Comparison of ENCODE assay signal across 6 cellular contexts in genomic region chr1:26112407-26112775, GRCh38. TPM values are rescaled to one million over a fixed set of nuclear protein-coding genes. Genes with fewer than 3 reads are reported as not detected.
DNase-seq lines count a peak whose midpoint lies in the region; ATAC-seq and TF ChIP-seq lines count a peak whose summit lies in the region.

No MANE protein-coding gene starts in this region.

- peak overlapping the region; percentile 85 to 97 (median 92) for H3K4me3 Mint-ChIP-seq in CD8-positive, alpha-beta memory T cell
- H3K4me3 Mint-ChIP-seq in activated T-helper 2 cell treated with anti-CD3 and anti-CD28 coated beads, Interferon-gamma antibody, Interleukin-2, Interleukin-4, amounts not matched to agents 10 μg/mL and 5 μg/mL and 100 μg/mL, durations not matched to agents 14 hours and 24 hours and 36 hours (ENCODE audit: low read depth) = peak overlapping the region; percentile 96
- H3K4me3 Mint-ChIP-seq in mesothelial cell of epicardium = peak overlapping the region; percentile 91

- peaks cover 15% of the 10 kb centered on the region for H3K36me3 ChIP-seq in CD8-positive, alpha-beta memory T cell (ENCODE audit: insufficient read depth, low read length)

- peak overlapping the region; percentile 42 to 94 (median 84) for H3K27ac Mint-ChIP-seq in CD8-positive, alpha-beta memory T cell
- peak overlapping the region; percentile 91 for H3K27ac Mint-ChIP-seq in activated T-helper 2 cell treated with anti-CD3 and anti-CD28 coated beads, Interferon-gamma antibody, Interleukin-2, Interleukin-4, amounts not matched to agents 10 μg/mL and 5 μg/mL and 100 μg/mL, durations not matched to agents 14 hours and 24 hours and 36 hours
- H3K27ac Mint-ChIP-seq in mesothelial cell of epicardium = peak overlapping the region; percentile 97

- no peak for DNase-seq in CD8-positive, alpha-beta memory T cell
- no peak for DNase-seq in activated T-helper 2 cell treated with anti-CD3 and anti-CD28 coated beads, Interferon-gamma antibody, Interleukin-2, Interleukin-4, amounts not matched to agents 10 μg/mL and 5 μg/mL and 100 μg/mL, durations not matched to agents 14 hours and 24 hours and 36 hours (ENCODE audit: low spot score)
- DNase-seq in mesothelial cell of epicardium (ENCODE audit: low spot score in 2 of 2, unreplicated experiment in 2 of 2) = no peak
- DNase-seq in KG1 (lab: John Stamatoyannopoulos, UW) = no peak
- no peak for DNase-seq in NCI-H1436 (lab: John Stamatoyannopoulos, UW)

- peak overlapping the region; percentile 85 for H3K27ac ChIP-seq in CD8-positive, alpha-beta memory T cell (ENCODE audit: low read depth, low read length)

- intact Hi-C loops in activated T-helper 2 cell treated with anti-CD3 and anti-CD28 coated beads, Interferon-gamma antibody, Interleukin-2, Interleukin-4, amounts not matched to agents 10 μg/mL and 5 μg/mL and 100 μg/mL, durations not matched to agents 14 hours and 24 hours and 36 hours (cut with micrococcal nuclease) = no loop called here

- no peaks in the 10 kb centered on the region for H3K9me3 ChIP-seq in CD8-positive, alpha-beta memory T cell (ENCODE audit: low read length)

- TF ChIP-seq CTCF in mesothelial cell of epicardium (IDR thresholded peaks at IDR 0.05; ENCODE audit: unreplicated experiment) = no peak

- H3K9me3 Mint-ChIP-seq in CD8-positive, alpha-beta memory T cell = no peaks in the 10 kb centered on the region
- H3K9me3 Mint-ChIP-seq in activated T-helper 2 cell treated with anti-CD3 and anti-CD28 coated beads, Interferon-gamma antibody, Interleukin-2, Interleukin-4, amounts not matched to agents 10 μg/mL and 5 μg/mL and 100 μg/mL, durations not matched to agents 14 hours and 24 hours and 36 hours = no peaks in the 10 kb centered on the region
- no peaks in the 10 kb centered on the region for H3K9me3 Mint-ChIP-seq in mesothelial cell of epicardium

- H3K36me3 Mint-ChIP-seq in CD8-positive, alpha-beta memory T cell = peaks cover 0 to 34% (median 5%) of the 10 kb centered on the region in 3 donors
- H3K36me3 Mint-ChIP-seq in activated T-helper 2 cell treated with anti-CD3 and anti-CD28 coated beads, Interferon-gamma antibody, Interleukin-2, Interleukin-4, amounts not matched to agents 10 μg/mL and 5 μg/mL and 100 μg/mL, durations not matched to agents 14 hours and 24 hours and 36 hours (ENCODE audit: low read depth) = peaks cover 20% of the 10 kb centered on the region
- peaks cover 8% of the 10 kb centered on the region for H3K36me3 Mint-ChIP-seq in mesothelial cell of epicardium

- peaks cover 26% of the 10 kb centered on the region for H3K4me1 ChIP-seq in CD8-positive, alpha-beta memory T cell (ENCODE audit: insufficient read depth, low read length)

- H3K4me3 ChIP-seq in CD8-positive, alpha-beta memory T cell (ENCODE audit: low read length) = peak overlapping the region; percentile 89

- no peaks in the 10 kb centered on the region for H3K27me3 Mint-ChIP-seq in CD8-positive, alpha-beta memory T cell
- no peaks in the 10 kb centered on the region for H3K27me3 Mint-ChIP-seq in activated T-helper 2 cell treated with anti-CD3 and anti-CD28 coated beads, Interferon-gamma antibody, Interleukin-2, Interleukin-4, amounts not matched to agents 10 μg/mL and 5 μg/mL and 100 μg/mL, durations not matched to agents 14 hours and 24 hours and 36 hours (ENCODE audit: low read depth)
- no peaks in the 10 kb centered on the region for H3K27me3 Mint-ChIP-seq in mesothelial cell of epicardium (ENCODE audit: low read depth)

- ATAC-seq in HG03064 (IDR thresholded peaks at IDR 0.05; ENCODE audit: low read depth, unreplicated experiment) = peak; percentile 5

- peaks cover 22 to 41% (median 36%) of the 10 kb centered on the region in 3 donors for H3K4me1 Mint-ChIP-seq in CD8-positive, alpha-beta memory T cell
- H3K4me1 Mint-ChIP-seq in activated T-helper 2 cell treated with anti-CD3 and anti-CD28 coated beads, Interferon-gamma antibody, Interleukin-2, Interleukin-4, amounts not matched to agents 10 μg/mL and 5 μg/mL and 100 μg/mL, durations not matched to agents 14 hours and 24 hours and 36 hours (ENCODE audit: low read depth) = peaks cover 29% of the 10 kb centered on the region
- H3K4me1 Mint-ChIP-seq in mesothelial cell of epicardium = peaks cover 25% of the 10 kb centered on the region

- CTCF ChIA-PET in CD8-positive, alpha-beta memory T cell (lab: Charles Lee) = interaction anchor here (1.2 to 10.0 kb wide), 5 partner anchors 9 to 121 kb away, joined by 4 to 122 read pairs (median 5); partner anchors contain the start of genes CEP85 and ZNF593

- POLR2A ChIA-PET in CD8-positive, alpha-beta memory T cell (lab: Charles Lee) = interaction anchor here (1.4 to 1.7 kb wide), 2 partner anchors 15 to 880 kb away, joined by 4 to 9 read pairs; partner anchors contain the start of gene SYF2

- H3K27me3 ChIP-seq in CD8-positive, alpha-beta memory T cell (ENCODE audit: insufficient read depth, low read length, poor library complexity, severe bottlenecking) = no peaks in the 10 kb centered on the region

RNA-seq across cellular contexts. Expression of gene PDIK1L, which starts 0.8 kb away (rescaled TPM):
- total RNA-seq in CD8-positive, alpha-beta memory T cell = 10 to 100 TPM; 14.5 to 14.6 TPM
- polyA plus RNA-seq in CD8-positive, alpha-beta memory T cell = 4.2 TPM
- total RNA-seq in activated T-helper 2 cell treated with anti-CD3 and anti-CD28 coated beads, Interferon-gamma antibody, Interleukin-2, Interleukin-4, amounts not matched to agents 10 μg/mL and 5 μg/mL and 100 μg/mL, durations not matched to agents 14 hours and 24 hours and 36 hours = 15.2 and 17.2 TPM in 2 replicates
- 18.3 to 19.4 TPM (median 19.1 TPM) in 3 replicates for total RNA-seq in mesothelial cell of epicardium

RNA-seq across cellular contexts. Expression of gene TRIM63, which starts 45.0 kb away (rescaled TPM):
- not detected for total RNA-seq in CD8-positive, alpha-beta memory T cell
- not detected for polyA plus RNA-seq in CD8-positive, alpha-beta memory T cell
- total RNA-seq in activated T-helper 2 cell treated with anti-CD3 and anti-CD28 coated beads, Interferon-gamma antibody, Interleukin-2, Interleukin-4, amounts not matched to agents 10 μg/mL and 5 μg/mL and 100 μg/mL, durations not matched to agents 14 hours and 24 hours and 36 hours = not detected in 2 replicates
- 1.4 to 1.9 TPM (median 1.7 TPM) in 3 replicates for total RNA-seq in mesothelial cell of epicardium

RNA-seq across cellular contexts. Expression of gene FAM110D, which starts 46.5 kb away (rescaled TPM):
- total RNA-seq in CD8-positive, alpha-beta memory T cell = not detected
- not detected for polyA plus RNA-seq in CD8-positive, alpha-beta memory T cell
- 0.07 TPM in 1 of 2 replicates, not detected in the other for total RNA-seq in activated T-helper 2 cell treated with anti-CD3 and anti-CD28 coated beads, Interferon-gamma antibody, Interleukin-2, Interleukin-4, amounts not matched to agents 10 μg/mL and 5 μg/mL and 100 μg/mL, durations not matched to agents 14 hours and 24 hours and 36 hours
- 0.58 to 0.84 TPM (median 0.69 TPM) in 3 replicates for total RNA-seq in mesothelial cell of epicardium

RNA-seq across cellular contexts. Expression of gene C1orf232, which starts 56.4 kb away (rescaled TPM):
- total RNA-seq in CD8-positive, alpha-beta memory T cell = not detected
- not detected for polyA plus RNA-seq in CD8-positive, alpha-beta memory T cell
- not detected in 2 replicates for total RNA-seq in activated T-helper 2 cell treated with anti-CD3 and anti-CD28 coated beads, Interferon-gamma antibody, Interleukin-2, Interleukin-4, amounts not matched to agents 10 μg/mL and 5 μg/mL and 100 μg/mL, durations not matched to agents 14 hours and 24 hours and 36 hours
- total RNA-seq in mesothelial cell of epicardium = not detected in 3 replicates

RNA-seq across cellular contexts. Expression of gene ZNF593, which starts 57.3 kb away (rescaled TPM):
- 10 to 100 TPM; 86.4 to 87.9 TPM for total RNA-seq in CD8-positive, alpha-beta memory T cell
- polyA plus RNA-seq in CD8-positive, alpha-beta memory T cell = 26.2 TPM
- 57.5 and 65.0 TPM in 2 replicates for total RNA-seq in activated T-helper 2 cell treated with anti-CD3 and anti-CD28 coated beads, Interferon-gamma antibody, Interleukin-2, Interleukin-4, amounts not matched to agents 10 μg/mL and 5 μg/mL and 100 μg/mL, durations not matched to agents 14 hours and 24 hours and 36 hours
- 27.1 to 28.7 TPM (median 28.6 TPM) in 3 replicates for total RNA-seq in mesothelial cell of epicardium
